ENCODE assay signal across 1 cellular context in the genomic region with DNA sequence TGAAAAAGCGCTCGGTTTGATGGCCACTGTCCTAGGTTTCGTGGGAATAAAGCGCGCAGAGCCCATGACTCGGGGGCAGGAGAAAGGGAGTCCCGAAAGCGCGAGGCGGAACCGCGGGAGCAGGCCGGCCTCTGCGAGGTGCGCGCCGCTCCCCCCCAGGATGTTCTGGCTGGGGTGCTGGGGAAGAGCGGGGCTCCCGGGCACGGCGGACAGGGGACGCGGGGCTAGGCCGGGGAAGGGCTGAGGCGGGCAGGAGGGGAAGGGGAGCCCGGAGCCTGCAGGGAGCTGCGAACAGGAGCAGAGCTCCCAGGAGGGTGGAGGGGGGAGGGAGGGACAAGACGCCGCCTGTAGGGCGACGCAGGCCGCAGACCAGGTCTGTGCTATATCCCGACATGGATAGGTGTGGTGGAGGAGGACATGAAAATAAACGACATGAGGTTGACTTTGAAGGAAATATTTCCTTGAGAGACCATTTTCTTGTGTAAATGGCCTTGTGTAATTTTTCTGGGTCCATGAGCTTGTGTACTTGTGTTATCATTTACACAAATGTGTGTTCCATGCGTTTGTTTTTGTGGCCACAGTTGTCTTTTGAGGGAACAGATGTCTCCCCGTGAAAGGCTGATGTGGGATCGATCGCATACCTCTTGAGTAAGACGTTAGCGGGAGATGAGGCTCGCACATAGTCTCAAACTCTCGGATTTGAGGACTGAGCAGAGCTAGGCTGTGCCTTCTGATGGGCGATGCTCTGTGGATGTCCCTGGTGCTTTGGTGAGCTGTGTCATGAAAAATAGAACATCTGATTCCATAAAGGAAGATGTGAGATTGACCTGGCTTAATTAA.
TF ChIP-seq lines count a peak whose summit lies in the region.

No MANE protein-coding gene starts in this region.

TF ChIP-seq in HEK293, 187 proteins besides CTCF, POLR2A, EP300 and RAD21 (continued from another document):
- TF ChIP-seq TRIM28 (IDR thresholded peaks at IDR 0.05; ENCODE audit: borderline replicate concordance, low read length) (no peak), ZBTB7A (tag by site-specific recombination; IDR thresholded peaks at IDR 0.05; ENCODE audit: low read depth) (no peak), ZNF621 (tag by site-specific recombination; IDR thresholded peaks at IDR 0.05) (no peak), ZNF747 (tag by site-specific recombination; IDR thresholded peaks at IDR 0.05) (no peak), GLIS1 (tag by site-specific recombination; IDR thresholded peaks at IDR 0.05) (peak; percentile 9)
- TF ChIP-seq, protein P1, sequence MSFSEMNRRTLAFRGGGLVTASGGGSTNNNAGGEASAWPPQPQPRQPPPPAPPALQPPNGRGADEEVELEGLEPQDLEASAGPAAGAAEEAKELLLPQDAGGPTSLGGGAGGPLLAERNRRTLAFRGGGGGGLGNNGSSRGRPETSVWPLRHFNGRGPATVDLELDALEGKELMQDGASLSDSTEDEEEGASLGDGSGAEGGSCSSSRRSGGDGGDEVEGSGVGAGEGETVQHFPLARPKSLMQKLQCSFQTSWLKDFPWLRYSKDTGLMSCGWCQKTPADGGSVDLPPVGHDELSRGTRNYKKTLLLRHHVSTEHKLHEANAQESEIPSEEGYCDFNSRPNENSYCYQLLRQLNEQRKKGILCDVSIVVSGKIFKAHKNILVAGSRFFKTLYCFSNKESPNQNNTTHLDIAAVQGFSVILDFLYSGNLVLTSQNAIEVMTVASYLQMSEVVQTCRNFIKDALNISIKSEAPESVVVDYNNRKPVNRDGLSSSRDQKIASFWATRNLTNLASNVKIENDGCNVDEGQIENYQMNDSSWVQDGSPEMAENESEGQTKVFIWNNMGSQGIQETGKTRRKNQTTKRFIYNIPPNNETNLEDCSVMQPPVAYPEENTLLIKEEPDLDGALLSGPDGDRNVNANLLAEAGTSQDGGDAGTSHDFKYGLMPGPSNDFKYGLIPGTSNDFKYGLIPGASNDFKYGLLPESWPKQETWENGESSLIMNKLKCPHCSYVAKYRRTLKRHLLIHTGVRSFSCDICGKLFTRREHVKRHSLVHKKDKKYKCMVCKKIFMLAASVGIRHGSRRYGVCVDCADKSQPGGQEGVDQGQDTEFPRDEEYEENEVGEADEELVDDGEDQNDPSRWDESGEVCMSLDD (tag by site-specific recombination; IDR thresholded peaks at IDR 0.05) = peak; percentile 44; the same call in 1 of the 2 replicates
- TF ChIP-seq, protein P2, sequence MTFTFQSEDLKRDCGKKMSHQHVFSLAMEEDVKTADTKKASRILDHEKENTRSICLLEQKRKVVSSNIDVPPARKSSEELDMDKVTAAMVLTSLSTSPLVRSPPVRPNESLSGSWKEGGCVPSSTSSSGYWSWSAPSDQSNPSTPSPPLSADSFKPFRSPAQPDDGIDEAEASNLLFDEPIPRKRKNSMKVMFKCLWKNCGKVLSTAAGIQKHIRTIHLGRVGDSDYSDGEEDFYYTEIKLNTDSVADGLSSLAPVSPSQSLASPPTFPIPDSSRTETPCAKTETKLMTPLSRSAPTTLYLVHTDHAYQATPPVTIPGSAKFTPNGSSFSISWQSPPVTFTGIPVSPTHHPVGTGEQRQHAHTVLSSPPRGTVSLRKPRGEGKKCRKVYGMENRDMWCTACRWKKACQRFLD (tag by site-specific recombination; IDR thresholded peaks at IDR 0.05) = no peak
- TF ChIP-seq, protein P3, sequence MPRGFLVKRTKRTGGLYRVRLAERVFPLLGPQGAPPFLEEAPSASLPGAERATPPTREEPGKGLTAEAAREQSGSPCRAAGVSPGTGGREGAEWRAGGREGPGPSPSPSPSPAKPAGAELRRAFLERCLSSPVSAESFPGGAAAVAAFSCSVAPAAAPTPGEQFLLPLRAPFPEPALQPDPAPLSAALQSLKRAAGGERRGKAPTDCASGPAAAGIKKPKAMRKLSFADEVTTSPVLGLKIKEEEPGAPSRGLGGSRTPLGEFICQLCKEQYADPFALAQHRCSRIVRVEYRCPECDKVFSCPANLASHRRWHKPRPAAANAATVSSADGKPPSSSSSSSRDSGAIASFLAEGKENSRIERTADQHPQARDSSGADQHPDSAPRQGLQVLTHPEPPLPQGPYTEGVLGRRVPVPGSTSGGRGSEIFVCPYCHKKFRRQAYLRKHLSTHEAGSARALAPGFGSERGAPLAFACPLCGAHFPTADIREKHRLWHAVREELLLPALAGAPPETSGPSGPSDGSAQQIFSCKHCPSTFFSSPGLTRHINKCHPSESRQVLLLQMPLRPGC (tag by site-specific recombination; IDR thresholded peaks at IDR 0.05) = no peak
